Comparison of ENCODE assay signal across 8 cellular contexts in the genomic region with DNA sequence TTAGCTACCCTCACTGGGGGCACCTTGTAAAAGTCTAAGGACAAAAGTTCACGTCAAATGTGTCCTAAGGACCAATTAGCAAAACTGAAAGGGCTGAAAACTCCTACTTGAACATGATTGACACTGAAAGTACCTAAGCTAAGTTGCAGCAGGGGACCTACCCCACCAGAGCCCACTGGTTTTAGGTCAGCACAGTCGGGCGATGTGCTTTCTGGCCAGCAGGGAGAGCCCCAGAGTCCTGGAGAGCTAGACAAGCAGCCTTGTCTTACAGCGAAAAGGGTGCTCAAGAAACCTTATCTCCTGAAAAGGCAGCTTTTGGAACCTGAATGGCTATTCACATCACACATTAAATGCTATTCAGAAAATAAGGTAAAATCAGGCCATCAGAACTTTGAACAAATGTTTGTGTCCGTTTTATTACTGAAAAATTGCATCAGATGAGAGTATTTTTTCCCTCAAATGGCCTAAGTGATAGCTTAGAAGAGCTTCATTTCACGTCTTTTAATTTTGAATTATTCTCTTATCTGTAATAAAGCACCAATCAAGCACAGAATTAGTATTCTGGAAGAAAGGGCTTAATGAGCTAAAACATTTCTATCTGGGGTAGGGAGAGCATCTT. TPM values are rescaled to one million over a fixed set of nuclear protein-coding genes. Genes with fewer than 3 reads are reported as not detected.
A peak's percentile ranks its signal among the peaks of the same experiment; 100 is the strongest.
DNase-seq lines count a peak whose midpoint lies in the region; ATAC-seq lines count a peak whose summit lies in the region.

No MANE protein-coding gene starts in this region.

- H4K20me1 ChIP-seq in Karpas-422 (ENCODE audit: insufficient read depth, low read depth, low read length) = no peaks in the 10 kb centered on the region

- no peak overlapping the region for H3K27ac ChIP-seq in Karpas-422 (ENCODE audit: low read length)

- peaks cover 13% of the 10 kb centered on the region; the same call in 1 of the 2 replicates for H3K9me3 ChIP-seq in Karpas-422 (ENCODE audit: low read length)

- H3K4me2 ChIP-seq in Karpas-422 (ENCODE audit: low read depth, low read length, poor library complexity, severe bottlenecking) = no peak overlapping the region

- H3K79me2 ChIP-seq in Karpas-422 (ENCODE audit: low read length) = no peaks in the 10 kb centered on the region

- DNase-seq in 8988T (peak; percentile 23), Karpas-422 (peak; percentile 77), fibroblast of gingiva (ENCODE audit: low read depth) (peak; percentile 3), SW 1271 (lab: John Stamatoyannopoulos, UW) (no peak), NCI-H446 (lab: John Stamatoyannopoulos, UW) (no peak)
- DNase-seq in activated CD4-positive, alpha-beta T cell treated with anti-CD3 and anti-CD28 coated beads for 48 hours = peak; percentile 68
- DNase-seq in stimulated activated CD4-positive, alpha-beta T cell treated with anti-CD3 and anti-CD28 coated beads, Interleukin-4, amount 100 ng/mL, for 24 hours = peak; percentile 42

- H3K36me3 ChIP-seq in Karpas-422 (ENCODE audit: insufficient read depth, low read length) = no peaks in the 10 kb centered on the region

- no peak overlapping the region for H3K9ac ChIP-seq in Karpas-422 (ENCODE audit: low read length)

- H3K4me1 ChIP-seq in Karpas-422 (ENCODE audit: low read length) = no peaks in the 10 kb centered on the region

- H3K9me2 ChIP-seq in Karpas-422 (replicated peaks; ENCODE audit: insufficient read depth, low read length) = no peaks in the 10 kb centered on the region

- peak; percentile 80 for ATAC-seq in GM18498 (IDR thresholded peaks at IDR 0.05; ENCODE audit: unreplicated experiment)

- no peaks in the 10 kb centered on the region for H3K27me3 ChIP-seq in Karpas-422 (ENCODE audit: low read length)

- H3K4me3 ChIP-seq in Karpas-422 (ENCODE audit: low read length) = no peak overlapping the region

- H2AFZ ChIP-seq in Karpas-422 (ENCODE audit: low read length) = no peak overlapping the region

RNA-seq across cellular contexts. Expression of a gene that starts 52.2 kb away (rescaled TPM):
- total RNA-seq in Karpas-422 (2014; rRNA removed; shearing (Covaris generic); ENCODE audit: low replicate concordance) = 23.7 and 33.1 TPM in 2 replicates

Comparison
In these comparisons a context has a peak if more than half of its experiments do, and no peak if none do; other contexts are left out.
1. DNase-seq: peak in 8988T (single experiment), Karpas-422 (single experiment), activated CD4-positive, alpha-beta T cell treated with anti-CD3 and anti-CD28 coated beads for 48 hours (single experiment), fibroblast of gingiva (single experiment) and stimulated activated CD4-positive, alpha-beta T cell treated with anti-CD3 and anti-CD28 coated beads, Interleukin-4, amount 100 ng/mL, for 24 hours (single experiment); none in SW 1271 (0 of 2) and NCI-H446 (0 of 2).